ENCODE assay signal across 19 cellular contexts in the genomic region with DNA sequence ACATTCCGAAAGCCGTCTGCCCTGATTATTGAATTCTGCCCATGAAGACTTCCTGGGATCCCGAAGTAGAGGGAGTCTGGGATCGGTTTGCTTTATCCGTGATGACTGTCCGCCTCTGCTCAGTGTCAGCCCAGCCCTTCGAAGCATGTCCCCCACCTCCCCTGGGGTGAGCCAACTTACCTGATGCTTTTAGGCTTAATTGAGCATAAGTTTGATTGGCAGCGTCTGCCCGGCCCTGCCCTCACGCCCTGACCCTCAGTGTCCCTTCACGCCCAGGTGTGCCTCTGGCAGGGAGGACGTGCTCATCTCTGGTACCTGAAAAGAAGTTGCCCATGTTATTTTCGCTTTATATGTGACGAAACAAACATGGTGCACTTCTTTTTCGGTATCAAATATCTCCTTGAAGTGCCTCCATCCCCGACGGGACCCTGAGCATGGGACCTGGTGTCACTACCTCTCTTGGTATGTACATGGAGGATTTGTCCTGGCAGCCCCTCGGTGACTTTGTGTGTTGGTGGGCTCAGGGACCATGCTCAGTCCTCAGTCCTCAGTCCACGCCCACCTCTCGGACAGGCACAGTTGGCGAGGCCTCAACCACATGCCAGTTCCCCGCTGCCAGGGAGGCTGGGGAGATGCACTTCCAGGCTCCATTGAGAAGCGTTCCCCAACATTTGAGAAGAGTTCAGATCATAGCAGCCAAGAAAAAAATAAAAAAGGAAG.
A peak's percentile ranks its signal among the peaks of the same experiment; 100 is the strongest.
DNase-seq lines count a peak whose midpoint lies in the region; ATAC-seq, FAIRE-seq and TF ChIP-seq lines count a peak whose summit lies in the region.
"Had no signal": no experiment of that assay in that cellular context is flagged by ENCODE, and none has a peak within 500 bp of the region (broad histone marks: within the 10 kb centered on the region; RNA-seq: fewer than 3 reads in every experiment).

No MANE protein-coding gene starts in this region.

- no peaks in the 10 kb centered on the region for H3K9me3 Mint-ChIP-seq in activated naive CD4-positive, alpha-beta T cell treated with anti-CD3 and anti-CD28 coated beads, Interleukin-2, amount 10 ng/mL, durations not matched to agents 7 days and 5 days
- H3K9me3 Mint-ChIP-seq in neural crest cell, result peaks cover 2% of the 10 kb centered on the region

- TF ChIP-seq CTCF in bronchial epithelial cell (IDR thresholded peaks at IDR 0.05; ENCODE audit: insufficient read depth, low read length, severe bottlenecking) (no peak), neural crest cell (conservative IDR thresholded peaks at IDR 0.05) (no peak), upper lobe of right lung (IDR thresholded peaks at IDR 0.05) (no peak)

- intact Hi-C loops in upper lobe of right lung (cut with DNase I), result no loop called here

- H3K4me1 Mint-ChIP-seq in activated naive CD4-positive, alpha-beta T cell treated with anti-CD3 and anti-CD28 coated beads, Interleukin-2, amount 10 ng/mL, durations not matched to agents 7 days and 5 days, result no peaks in the 10 kb centered on the region
- no peaks in the 10 kb centered on the region for H3K4me1 Mint-ChIP-seq in neural crest cell

- H3K4me3 Mint-ChIP-seq in activated naive CD4-positive, alpha-beta T cell treated with anti-CD3 and anti-CD28 coated beads, Interleukin-2, amount 10 ng/mL, durations not matched to agents 7 days and 5 days, result no peak overlapping the region
- H3K4me3 Mint-ChIP-seq in neural crest cell, result no peak overlapping the region

- H3K4me1 ChIP-seq in upper lobe of right lung, result no peaks in the 10 kb centered on the region

- no peak overlapping the region for H3K4me3 ChIP-seq in bronchial epithelial cell (ENCODE audit: low read depth, low read length)
- H3K4me3 ChIP-seq in upper lobe of right lung, result no peak overlapping the region
- H3K4me3 ChIP-seq: MG63 had no signal

- H3K36me3 ChIP-seq in bronchial epithelial cell (ENCODE audit: control insufficient read depth, insufficient read depth, low read length) (peaks cover 1% of the 10 kb centered on the region), upper lobe of right lung (no peaks in the 10 kb centered on the region)
- H3K36me3 ChIP-seq: MG63 had no signal

- DNase-seq in activated naive CD4-positive, alpha-beta T cell treated with anti-CD3 and anti-CD28 coated beads, Interleukin-2, amount 10 ng/mL, durations not matched to agents 7 days and 5 days, result peak; percentile 10
- DNase-seq in activated naive CD4-positive, alpha-beta T cell (lab: John Stamatoyannopoulos, UW), result no peak
- DNase-seq in bronchial epithelial cell (ENCODE audit: low read depth) (no peak), neural crest cell (ENCODE audit: low read depth, low spot score) (no peak), upper lobe of right lung (peak; percentile 45), GM12892 (ENCODE audit: insufficient read length) (no peak), D341Med (ENCODE audit: low spot score) (no peak), GM19240 (ENCODE audit: insufficient read length, low spot score) (no peak)
- DNase-seq: C1 segment of cervical spinal cord, DMS153, EL, MG63, NCI-H1105 treated with DMSO at 0.1 percent for 48 hours, NCI-H187 treated with DMSO at 0.1 percent for 48 hours, NCI-H510A, NCI-H82 had no signal

- ATAC-seq in upper lobe of right lung, result no peak
- ATAC-seq: Panc1 had no signal

- H3K27me3 ChIP-seq in bronchial epithelial cell (ENCODE audit: control insufficient read depth, insufficient read depth, low read length) (no peaks in the 10 kb centered on the region), upper lobe of right lung (no peaks in the 10 kb centered on the region)
- H3K27me3 ChIP-seq: MG63 had no signal

- peak; percentile 62 for FAIRE-seq in bronchial epithelial cell (lab: Jason Lieb, UNC)
- no peak for FAIRE-seq in GM12892 (lab: Jason Lieb, UNC)
- FAIRE-seq: H54 had no signal

- no peaks in the 10 kb centered on the region for H3K9me3 ChIP-seq in upper lobe of right lung
- H3K9me3 ChIP-seq: MG63 had no signal

- H3K27ac ChIP-seq in upper lobe of right lung, result no peak overlapping the region
- H3K27ac ChIP-seq: KMS-11 had no signal

- TF ChIP-seq POLR2A in GM12892 (IDR thresholded peaks at IDR 0.05; ENCODE audit: low read depth, low read length), result no peak

- H3K27me3 Mint-ChIP-seq in activated naive CD4-positive, alpha-beta T cell treated with anti-CD3 and anti-CD28 coated beads, Interleukin-2, amount 10 ng/mL, durations not matched to agents 7 days and 5 days, result no peaks in the 10 kb centered on the region
- H3K27me3 Mint-ChIP-seq in neural crest cell (ENCODE audit: low read depth), result no peaks in the 10 kb centered on the region

- CTCF ChIA-PET in activated naive CD4-positive, alpha-beta T cell treated with anti-CD3 and anti-CD28 coated beads, Interleukin-2, amount 10 ng/mL, durations not matched to agents 7 days and 5 days (lab: Charles Lee), result no interaction called here

- no peak overlapping the region for H3K27ac Mint-ChIP-seq in activated naive CD4-positive, alpha-beta T cell treated with anti-CD3 and anti-CD28 coated beads, Interleukin-2, amount 10 ng/mL, durations not matched to agents 7 days and 5 days
- peak overlapping the region; percentile 43 for H3K27ac Mint-ChIP-seq in neural crest cell (ENCODE audit: unreplicated experiment)

- H3K36me3 Mint-ChIP-seq in activated naive CD4-positive, alpha-beta T cell treated with anti-CD3 and anti-CD28 coated beads, Interleukin-2, amount 10 ng/mL, durations not matched to agents 7 days and 5 days, result no peaks in the 10 kb centered on the region
- no peaks in the 10 kb centered on the region for H3K36me3 Mint-ChIP-seq in neural crest cell (ENCODE audit: low read depth)

Comparison
In these comparisons a context has a peak if more than half of its experiments do, and no peak if none do; other contexts are left out.
1. DNase-seq: peak in activated naive CD4-positive, alpha-beta T cell treated with anti-CD3 and anti-CD28 coated beads, Interleukin-2, amount 10 ng/mL, durations not matched to agents 7 days and 5 days (single experiment) and upper lobe of right lung (single experiment); none in activated naive CD4-positive, alpha-beta T cell (0 of 4), bronchial epithelial cell (single experiment), neural crest cell (single experiment), GM12892 (single experiment), D341Med (single experiment) and GM19240 (single experiment).